ENCODE assay signal across 34 cellular contexts in genomic region chr2:141020346-141020745, GRCh38.
DNase-seq lines count a peak whose midpoint lies in the region; ATAC-seq, FAIRE-seq and TF ChIP-seq lines count a peak whose summit lies in the region.
"Had no signal": no experiment of that assay in that cellular context is flagged by ENCODE, and none has a peak within 500 bp of the region (broad histone marks: within the 10 kb centered on the region; RNA-seq: fewer than 3 reads in every experiment).

No MANE protein-coding gene starts in this region.

- no peaks in the 10 kb centered on the region for H3K36me3 ChIP-seq in breast epithelium
- H3K36me3 ChIP-seq in keratinocyte (ENCODE audit: control insufficient read depth in 2 of 2, extremely low read depth in 1 of 2, insufficient read depth in 2 of 2, low read length in 2 of 2), result no peaks in the 10 kb centered on the region
- H3K36me3 ChIP-seq: esophagus squamous epithelium, HAP-1, pancreas, tibial artery had no signal

- H3K9me3 ChIP-seq in breast epithelium (no peaks in the 10 kb centered on the region), keratinocyte (ENCODE audit: control insufficient read depth, low read depth, low read length) (no peaks in the 10 kb centered on the region)
- H3K9me3 ChIP-seq: esophagus squamous epithelium, HAP-1, pancreas, tibial artery had no signal

- no TSS peak for BruUV-seq in MCF 10A (replicated peaks; lab: Mats Ljungman, UMichigan)

- DNase-seq in MCF 10A (ENCODE audit: unreplicated experiment) (peak; percentile 43), breast epithelium (ENCODE audit: low spot score in 2 of 2) (no peak), choroid plexus epithelial cell (ENCODE audit: low read depth) (peak; percentile 35), keratinocyte (ENCODE audit: low read depth, low spot score) (no peak), NCI-H128 (lab: John Stamatoyannopoulos, UW; ENCODE audit: unreplicated experiment) (no peak), lower leg skin (ENCODE audit: low spot score in 2 of 2) (no peak)
- no peak for DNase-seq in activated CD4-positive, alpha-beta T cell treated with anti-CD3 and anti-CD28 coated beads, Interleukin-2, amount 50 U/mL, for 1 hour
- DNase-seq: activated CD4-positive, alpha-beta T cell treated with anti-CD3 and anti-CD28 coated beads for 1 hour; activated gamma-delta T cell treated with Interleukin-2 at 50 U/mL for 16 hours; activated naive CD8-positive, alpha-beta T cell treated with anti-CD3 and anti-CD28 coated beads, Interleukin-2, amount 50 U/mL, for 24 hours; activated T-cell treated with anti-CD3 and anti-CD28 coated beads, Interleukin-2, amount 50 U/mL, for 24 hours; DMS153; effector memory CD8-positive, alpha-beta T cell; esophagus squamous epithelium; GDM1; head of caudate nucleus; Karpas-422; natural killer cell; NCI-H1048; NCI-H187; NCI-H526 treated with DMSO at 0.1 percent for 48 hours; pancreas; right cardiac atrium; stimulated activated CD4-positive, alpha-beta T cell treated with anti-CD3 and anti-CD28 coated beads, Interleukin-15, amount 100 ng/mL, for 24 hours; stimulated activated naive CD8-positive, alpha-beta T cell treated with anti-CD3 and anti-CD28 coated beads, Interleukin-15, Interleukin-2, amounts not matched to agents 100 U/mL and 50 U/mL, for 24 hours; T-helper 17 cell; tibial artery had no signal

- no peaks in the 10 kb centered on the region for H3K27me3 Mint-ChIP-seq in MCF 10A (ENCODE audit: insufficient read depth, unreplicated experiment)
- H3K27me3 Mint-ChIP-seq: activated naive CD8-positive, alpha-beta T cell treated with anti-CD3 and anti-CD28 coated beads, Interleukin-2, amount 50 U/mL, for 24 hours; activated T-cell treated with anti-CD3 and anti-CD28 coated beads, Interleukin-2, amount 50 U/mL, for 24 hours; brain; effector memory CD8-positive, alpha-beta T cell; T-helper 17 cell had no signal

- no peak for ATAC-seq in GM19463 (IDR thresholded peaks at IDR 0.05; ENCODE audit: unreplicated experiment)
- ATAC-seq: activated naive CD8-positive, alpha-beta T cell treated with anti-CD3 and anti-CD28 coated beads, Interleukin-2, amount 50 U/mL, for 24 hours; effector memory CD8-positive, alpha-beta T cell; left lobe of liver; natural killer cell; pancreas; right cardiac atrium; stimulated activated naive CD8-positive, alpha-beta T cell treated with anti-CD3 and anti-CD28 coated beads, Interleukin-15, Interleukin-2, amounts not matched to agents 100 U/mL and 50 U/mL, for 24 hours; T-helper 17 cell had no signal

- H3K4me3 Mint-ChIP-seq in MCF 10A (ENCODE audit: unreplicated experiment), result no peak overlapping the region
- H3K4me3 Mint-ChIP-seq: activated naive CD8-positive, alpha-beta T cell treated with anti-CD3 and anti-CD28 coated beads, Interleukin-2, amount 50 U/mL, for 24 hours; activated T-cell treated with anti-CD3 and anti-CD28 coated beads, Interleukin-2, amount 50 U/mL, for 24 hours; brain; effector memory CD8-positive, alpha-beta T cell; mesothelial cell of epicardium; natural killer cell; T-helper 17 cell had no signal

- peak overlapping the region; percentile 78 for H2AFZ ChIP-seq in keratinocyte (ENCODE audit: control insufficient read depth, low read length)

- no peaks in the 10 kb centered on the region for H3K79me2 ChIP-seq in keratinocyte (ENCODE audit: control insufficient read depth, insufficient read depth, low read length)

- FAIRE-seq in keratinocyte (lab: Jason Lieb, UNC), result no peak
- FAIRE-seq: colon, pancreas had no signal

- intact Hi-C loops in MCF 10A (cut with micrococcal nuclease) (no loop called here), breast epithelium (cut with DNase I; ENCODE audit: low total_unique reads) (no loop called here), lower leg skin (cut with DNase I; ENCODE audit: low total_unique reads) (no loop called here)

- no peaks in the 10 kb centered on the region for H3K4me1 ChIP-seq in breast epithelium
- H3K4me1 ChIP-seq in keratinocyte (ENCODE audit: control insufficient read depth, extremely low read depth, insufficient read depth, low read length), result peaks cover 18% of the 10 kb centered on the region
- H3K4me1 ChIP-seq: esophagus squamous epithelium, HAP-1, pancreas had no signal

- dilution Hi-C loops in keratinocyte (cut with MboI; ENCODE audit: extremely low pct_ligation_motif_present, low sequenced_read_pairs), result no loop called here

- no peaks in the 10 kb centered on the region for H3K9me3 Mint-ChIP-seq in MCF 10A (ENCODE audit: unreplicated experiment)

- CTCF ChIA-PET in MCF 10A (lab: Yijun Ruan, JAX), result no interaction called here

- 80 to 85% methylated on average over 3 of the region's 3 CpGs for WGBS in lower leg skin, 2 donors

- H3K4me1 Mint-ChIP-seq in MCF 10A (ENCODE audit: insufficient read depth, unreplicated experiment), result peaks cover 15% of the 10 kb centered on the region
- H3K4me1 Mint-ChIP-seq: activated naive CD8-positive, alpha-beta T cell treated with anti-CD3 and anti-CD28 coated beads, Interleukin-2, amount 50 U/mL, for 24 hours; natural killer cell; T-helper 17 cell had no signal

- POLR2A ChIA-PET in MCF 10A (lab: Yijun Ruan, JAX), result interaction anchor here (1.1 to 1.2 kb wide), 2 partner anchors 10 to 22 kb away, joined by 4 to 8 read pairs; no protein-coding TSS in a partner anchor

- TF ChIP-seq POLR2A in breast epithelium (IDR thresholded peaks at IDR 0.05), result no peak
- no peak for TF ChIP-seq POLR2A in lower leg skin (IDR thresholded peaks at IDR 0.05)

- H3K27ac ChIP-seq in breast epithelium, result no peak overlapping the region
- H3K27ac ChIP-seq in keratinocyte (ENCODE audit: control insufficient read depth, insufficient read depth, low read length), result peak overlapping the region; percentile 89
- H3K27ac ChIP-seq: 22Rv1, esophagus squamous epithelium, pancreas, tibial artery had no signal

- H3K27me3 ChIP-seq in breast epithelium (no peaks in the 10 kb centered on the region), keratinocyte (ENCODE audit: control insufficient read depth, extremely low read depth, insufficient read depth, low read length) (no peaks in the 10 kb centered on the region)
- H3K27me3 ChIP-seq: esophagus squamous epithelium, pancreas, tibial artery had no signal

- TF ChIP-seq CTCF in MCF 10A (IDR thresholded peaks at IDR 0.05; ENCODE audit: unreplicated experiment) (no peak), breast epithelium (IDR thresholded peaks at IDR 0.05) (no peak), choroid plexus epithelial cell (conservative IDR thresholded peaks at IDR 0.05; ENCODE audit: low read depth, low read length) (no peak), keratinocyte (optimal IDR thresholded peaks at IDR 0.05 in 1 of 3, IDR thresholded peaks at IDR 0.05 in 1 of 3, conservative IDR thresholded peaks at IDR 0.05 in 1 of 3; ENCODE audit: extremely low read depth in 1 of 3, insufficient read depth in 2 of 3, low read length in 3 of 3) (no peak), lower leg skin (IDR thresholded peaks at IDR 0.05) (no peak)

- H3K9ac ChIP-seq in keratinocyte (ENCODE audit: control insufficient read depth, extremely low read depth, insufficient read depth, low read length), result peak overlapping the region; percentile 41

- peaks cover 5% of the 10 kb centered on the region for H3K36me3 Mint-ChIP-seq in MCF 10A (ENCODE audit: insufficient read depth, unreplicated experiment)
- H3K36me3 Mint-ChIP-seq: brain, mesothelial cell of epicardium, natural killer cell had no signal

- H3K4me3 ChIP-seq in breast epithelium (no peak overlapping the region), choroid plexus epithelial cell (ENCODE audit: low read depth, low read length) (no peak overlapping the region), keratinocyte (ENCODE audit: control insufficient read depth in 2 of 3, extremely low read depth in 1 of 3, insufficient read depth in 2 of 3, low read depth in 1 of 3, low read length in 3 of 3) (no peak overlapping the region), lower leg skin (ENCODE audit: low read depth, poor library complexity, severe bottlenecking) (no peak overlapping the region)
- H3K4me3 ChIP-seq: esophagus squamous epithelium, HAP-1, pancreas, tibial artery had no signal

- no peaks in the 10 kb centered on the region for H3K9me1 ChIP-seq in keratinocyte (ENCODE audit: control insufficient read depth, extremely low read depth, insufficient read depth, low read length)

- no peaks in the 10 kb centered on the region for H4K20me1 ChIP-seq in keratinocyte (ENCODE audit: control insufficient read depth, extremely low read depth, insufficient read depth, low read length)

- H3K4me2 ChIP-seq in keratinocyte (ENCODE audit: control insufficient read depth, extremely low read depth, insufficient read depth, low read depth, low read length), result peak overlapping the region; percentile 42

- H3K27ac Mint-ChIP-seq in MCF 10A (ENCODE audit: low read depth, unreplicated experiment), result peak overlapping the region; percentile 97
- H3K27ac Mint-ChIP-seq: activated naive CD8-positive, alpha-beta T cell treated with anti-CD3 and anti-CD28 coated beads, Interleukin-2, amount 50 U/mL, for 24 hours; activated T-cell treated with anti-CD3 and anti-CD28 coated beads, Interleukin-2, amount 50 U/mL, for 24 hours; brain; effector memory CD8-positive, alpha-beta T cell; mesothelial cell of epicardium; natural killer cell; T-helper 17 cell had no signal

Comparison
In these comparisons a context has a peak if more than half of its experiments do, and no peak if none do; other contexts are left out.
1. DNase-seq: peak in MCF 10A (single experiment) and choroid plexus epithelial cell (single experiment); none in breast epithelium (0 of 2), keratinocyte (single experiment), activated CD4-positive, alpha-beta T cell treated with anti-CD3 and anti-CD28 coated beads, Interleukin-2, amount 50 U/mL, for 1 hour (single experiment), NCI-H128 (single experiment) and lower leg skin (0 of 2).